22 cellular contexts compared by ENCODE assay signal in genomic region chr22:36817429-36817783, GRCh38. TPM values are rescaled to one million over a fixed set of nuclear protein-coding genes. Genes with fewer than 3 reads are reported as not detected.
A peak's percentile ranks its signal among the peaks of the same experiment; 100 is the strongest.
DNase-seq lines count a peak whose midpoint lies in the region; TF ChIP-seq lines count a peak whose summit lies in the region.
"Had no signal": no experiment of that assay in that cellular context is flagged by ENCODE, and none has a peak within 500 bp of the region (broad histone marks: within the 10 kb centered on the region; RNA-seq: fewer than 3 reads in every experiment).

No MANE protein-coding gene starts in this region.

- H3K27ac ChIP-seq in PC-9: no peak overlapping the region
- H3K27ac ChIP-seq in osteoblast (ENCODE audit: low read depth, low read length): no peak overlapping the region
- H3K27ac ChIP-seq: colonic mucosa, SK-N-MC had no signal

- H3K9me3 Mint-ChIP-seq in activated CD4-positive, alpha-beta T cell treated with anti-CD3 and anti-CD28 coated beads, Interleukin-2, amount 10 ng/mL, durations not matched to agents 24 days and 14 days: no peaks in the 10 kb centered on the region
- H3K9me3 Mint-ChIP-seq: activated CD8-positive, alpha-beta T cell treated with anti-CD3 and anti-CD28 coated beads for 36 hours; CD8-positive, alpha-beta T cell; IgD-negative memory B cell had no signal

- H4K20me1 ChIP-seq in PC-9 (ENCODE audit: insufficient read depth) (no peaks in the 10 kb centered on the region), osteoblast (ENCODE audit: insufficient read depth, low read length) (no peaks in the 10 kb centered on the region)

- no peak overlapping the region for H3K9ac ChIP-seq in iPS-15b (ENCODE audit: low read depth, low read length)

- H3K9me3 ChIP-seq in PC-9 (ENCODE audit: insufficient read depth, low read depth) (no peaks in the 10 kb centered on the region), iPS-15b (ENCODE audit: control insufficient read depth, insufficient read depth, low read length) (no peaks in the 10 kb centered on the region), osteoblast (ENCODE audit: low read depth, low read length) (no peaks in the 10 kb centered on the region), MG63 (no peaks in the 10 kb centered on the region)
- H3K9me3 ChIP-seq: colonic mucosa had no signal

- intact Hi-C loops in activated CD4-positive, alpha-beta T cell treated with anti-CD3 and anti-CD28 coated beads, Interleukin-2, amount 10 ng/mL, durations not matched to agents 24 days and 14 days (cut with micrococcal nuclease): no loop called here
- intact Hi-C loops in PC-9 (cut with micrococcal nuclease; ENCODE audit: unreplicated experiment): no loop called here

- no peaks in the 10 kb centered on the region for H3K9me2 ChIP-seq in PC-9 (ENCODE audit: insufficient read depth)

- H3F3A ChIP-seq in PC-9 (ENCODE audit: insufficient read depth, low read depth): no peaks in the 10 kb centered on the region

- H3K27me3 ChIP-seq in PC-9 (ENCODE audit: insufficient read depth, low read depth) (peaks cover 81% of the 10 kb centered on the region), iPS-15b (ENCODE audit: control insufficient read depth, insufficient read depth, low read length) (peaks cover 50% of the 10 kb centered on the region), osteoblast (ENCODE audit: insufficient read depth, low read length) (peaks cover 84% of the 10 kb centered on the region), MG63 (peaks cover 39% of the 10 kb centered on the region)

- H3K27me3 Mint-ChIP-seq in activated CD4-positive, alpha-beta T cell treated with anti-CD3 and anti-CD28 coated beads, Interleukin-2, amount 10 ng/mL, durations not matched to agents 24 days and 14 days: peaks cover 69% of the 10 kb centered on the region

- H3K27ac Mint-ChIP-seq in activated CD4-positive, alpha-beta T cell treated with anti-CD3 and anti-CD28 coated beads, Interleukin-2, amount 10 ng/mL, durations not matched to agents 24 days and 14 days: no peak overlapping the region
- H3K27ac Mint-ChIP-seq: activated CD8-positive, alpha-beta T cell treated with anti-CD3 and anti-CD28 coated beads for 36 hours; CD8-positive, alpha-beta T cell; IgD-negative memory B cell had no signal

- H3K4me2 ChIP-seq in PC-9 (peak overlapping the region; percentile 72), osteoblast (ENCODE audit: insufficient read depth, low read length) (no peak overlapping the region)

- H2AFZ ChIP-seq in PC-9 (no peak overlapping the region), osteoblast (ENCODE audit: low read length) (no peak overlapping the region)

- no peak for DNase-seq in activated CD4-positive, alpha-beta T cell treated with anti-CD3 and anti-CD28 coated beads, Interleukin-2, amount 10 ng/mL, durations not matched to agents 24 days and 14 days
- DNase-seq in activated CD4-positive, alpha-beta T cell treated with anti-CD3 and anti-CD28 coated beads for 48 hours: no peak
- DNase-seq in PC-9 (no peak), osteoblast (ENCODE audit: insufficient read length, low spot score, missing footprints) (peak; percentile 80), T1000 (lab: John Stamatoyannopoulos, UW) (no peak), islet precursor cell (no peak), MG63 (no peak)
- DNase-seq: activated effector memory CD4-positive, alpha-beta T cell treated with Interleukin-2 at 50 U/mL for 16 hours; aorta; CD8-positive, alpha-beta T cell; colonic mucosa; DMS79 treated with DMSO at 0.1 percent for 48 hours; kidney glomerular epithelial cell; MV-4-11; NCI-H526 treated with DMSO at 0.1 percent for 48 hours; OCI-M1; stimulated activated naive CD4-positive, alpha-beta T cell treated with Interleukin-2 at 50 U/mL for 16 hours had no signal

- TF ChIP-seq CTCF in PC-9 (conservative IDR thresholded peaks at IDR 0.05) (no peak), osteoblast (IDR thresholded peaks at IDR 0.05; ENCODE audit: extremely low read depth, low read depth, low read length) (no peak)

- peaks cover 4% of the 10 kb centered on the region for H3K4me1 Mint-ChIP-seq in activated CD4-positive, alpha-beta T cell treated with anti-CD3 and anti-CD28 coated beads, Interleukin-2, amount 10 ng/mL, durations not matched to agents 24 days and 14 days

- H3K79me2 ChIP-seq in PC-9 (ENCODE audit: low read depth): no peaks in the 10 kb centered on the region
- H3K79me2 ChIP-seq in osteoblast (ENCODE audit: insufficient read depth, low read length): no peaks in the 10 kb centered on the region

- CTCF ChIA-PET in PC-9 (lab: Charles Lee): no interaction called here

- no peaks in the 10 kb centered on the region for H3K36me3 ChIP-seq in PC-9 (ENCODE audit: low read depth)
- H3K36me3 ChIP-seq in iPS-15b (ENCODE audit: control insufficient read depth, insufficient read depth, low read length): peaks cover 2% of the 10 kb centered on the region
- no peaks in the 10 kb centered on the region for H3K36me3 ChIP-seq in osteoblast (ENCODE audit: insufficient read depth, low read length)
- no peaks in the 10 kb centered on the region for H3K36me3 ChIP-seq in MG63
- H3K36me3 ChIP-seq: colonic mucosa had no signal

- H3K36me3 Mint-ChIP-seq in activated CD4-positive, alpha-beta T cell treated with anti-CD3 and anti-CD28 coated beads, Interleukin-2, amount 10 ng/mL, durations not matched to agents 24 days and 14 days (ENCODE audit: low read depth): no peaks in the 10 kb centered on the region
- H3K36me3 Mint-ChIP-seq: CD8-positive, alpha-beta T cell had no signal

- POLR2A ChIA-PET in PC-9 (lab: Charles Lee; ENCODE audit: unreplicated experiment): no interaction called here

- no TSS peak for BruUV-seq in PC-9 (replicated peaks; lab: Mats Ljungman, UMichigan)

- H3K4me3 Mint-ChIP-seq in activated CD4-positive, alpha-beta T cell treated with anti-CD3 and anti-CD28 coated beads, Interleukin-2, amount 10 ng/mL, durations not matched to agents 24 days and 14 days: peak overlapping the region; percentile 10
- H3K4me3 Mint-ChIP-seq: activated CD8-positive, alpha-beta T cell treated with anti-CD3 and anti-CD28 coated beads for 36 hours; CD8-positive, alpha-beta T cell had no signal

- H3K4me3 ChIP-seq in PC-9: peak overlapping the region; percentile 25; the same call in 1 of the 2 replicates
- peak overlapping the region; percentile 48 for H3K4me3 ChIP-seq in iPS-15b (ENCODE audit: low read depth, low read length)
- H3K4me3 ChIP-seq in osteoblast (ENCODE audit: insufficient read depth, low read length): no peak overlapping the region
- H3K4me3 ChIP-seq in MG63: no peak overlapping the region
- H3K4me3 ChIP-seq: colonic mucosa, SK-N-MC had no signal

- 0 out of 2 replicates have a peak, but pooled peaks cover 5% of the 10 kb centered on the region for H3K4me1 ChIP-seq in PC-9 (replicated peaks; ENCODE audit: insufficient read depth)
- no peaks in the 10 kb centered on the region for H3K4me1 ChIP-seq in iPS-15b (ENCODE audit: control insufficient read depth, insufficient read depth, low read length)
- no peaks in the 10 kb centered on the region for H3K4me1 ChIP-seq in osteoblast (ENCODE audit: insufficient read depth, low read length)
- H3K4me1 ChIP-seq: colonic mucosa had no signal

RNA-seq across cellular contexts. Expression of gene PVALB, which starts 0.6 kb away (rescaled TPM):
- not detected in 2 replicates for total RNA-seq in activated CD4-positive, alpha-beta T cell treated with anti-CD3 and anti-CD28 coated beads, Interleukin-2, amount 10 ng/mL, durations not matched to agents 24 days and 14 days
- not detected in 2 replicates for total RNA-seq in PC-9 (2021)
- not detected in 2 replicates for total RNA-seq in osteoblast
- total RNA-seq in MG63 (2014; rRNA removed; shearing (Covaris generic); ENCODE audit: low replicate concordance): not detected in 2 replicates
- total RNA-seq: activated CD8-positive, alpha-beta T cell treated with anti-CD3 and anti-CD28 coated beads for 36 hours; aorta; CD8-positive, alpha-beta T cell; colonic mucosa; epithelial cell of proximal tubule had no signal

RNA-seq across cellular contexts. Expression of gene IFT27, which starts 41.5 kb away (rescaled TPM):
- 26.3 and 28.5 TPM in 2 replicates for total RNA-seq in activated CD4-positive, alpha-beta T cell treated with anti-CD3 and anti-CD28 coated beads, Interleukin-2, amount 10 ng/mL, durations not matched to agents 24 days and 14 days
- 74.2 and 84.2 TPM in 2 replicates for total RNA-seq in PC-9 (2021)
- total RNA-seq in osteoblast: 22.1 and 27.4 TPM in 2 replicates
- 11.1 and 26.7 TPM in 2 replicates for total RNA-seq in MG63 (2014; rRNA removed; shearing (Covaris generic); ENCODE audit: low replicate concordance)

RNA-seq across cellular contexts. Expression of gene NCF4, which starts 43.4 kb away (rescaled TPM):
- total RNA-seq in activated CD4-positive, alpha-beta T cell treated with anti-CD3 and anti-CD28 coated beads, Interleukin-2, amount 10 ng/mL, durations not matched to agents 24 days and 14 days: 12.3 and 13.6 TPM in 2 replicates
- total RNA-seq in PC-9 (2021) (3.9 and 4.5 TPM in 2 replicates), osteoblast (under 0.01 and 0.36 TPM in 2 replicates)
- not detected in 2 replicates for total RNA-seq in MG63 (2014; rRNA removed; shearing (Covaris generic); ENCODE audit: low replicate concordance)
- total RNA-seq: epithelial cell of proximal tubule had no signal

Comparison
In these comparisons a context has a peak if more than half of its experiments do, and no peak if none do; other contexts are left out.
1. H3K4me3 ChIP-seq: peak in PC-9 (single experiment) and iPS-15b (single experiment); none in osteoblast (single experiment) and MG63 (single experiment).